13 cellular contexts compared by ENCODE assay signal in the genomic region with DNA sequence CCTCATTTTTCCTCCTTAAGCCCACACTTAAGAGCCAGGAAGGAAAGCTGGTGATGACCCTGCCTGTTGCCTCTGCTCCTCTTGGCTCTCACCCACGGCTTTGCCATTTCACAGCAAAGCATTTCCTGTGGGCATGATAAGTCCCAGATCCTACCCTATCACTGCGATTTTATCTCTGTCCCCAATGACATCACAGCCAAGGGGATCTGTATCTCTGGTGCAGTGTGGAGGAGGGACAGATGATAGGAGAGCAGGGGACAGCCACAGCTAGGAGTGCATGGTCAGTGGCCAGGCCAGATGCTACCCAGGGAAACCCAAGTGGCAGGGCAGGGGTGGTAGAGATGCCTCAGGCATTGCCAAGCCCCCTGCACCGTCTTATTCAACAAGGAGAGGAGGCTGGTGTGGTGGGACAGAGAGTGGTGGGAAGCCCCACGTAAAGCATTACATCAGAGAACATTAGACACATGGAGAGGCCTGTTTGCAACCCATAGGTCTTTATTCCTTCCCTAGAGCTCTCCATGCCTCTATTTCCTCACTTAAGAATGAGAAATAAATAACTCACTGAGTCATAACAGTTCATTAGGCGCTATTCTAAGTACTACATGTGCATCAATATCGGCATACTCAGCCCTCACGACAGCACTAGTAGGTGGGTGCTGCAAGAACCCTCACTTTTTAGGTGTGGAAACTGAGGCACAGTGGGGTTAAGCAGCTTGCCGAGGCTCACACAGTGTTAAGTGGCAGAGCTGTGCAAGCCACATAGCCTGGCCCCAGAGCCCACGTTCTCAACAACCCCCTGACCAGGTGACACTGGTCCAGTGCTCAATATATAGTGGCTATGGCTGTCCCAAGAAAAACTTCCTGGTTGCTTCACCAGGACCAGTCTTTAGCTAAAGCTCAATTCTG. TPM values are rescaled to one million over a fixed set of nuclear protein-coding genes. Genes with fewer than 3 reads are reported as not detected.
A peak's percentile ranks its signal among the peaks of the same experiment; 100 is the strongest.
DNase-seq lines count a peak whose midpoint lies in the region; ATAC-seq and TF ChIP-seq lines count a peak whose summit lies in the region.
"Had no signal": no experiment of that assay in that cellular context is flagged by ENCODE, and none has a peak within 500 bp of the region (broad histone marks: within the 10 kb centered on the region; RNA-seq: fewer than 3 reads in every experiment).

No MANE protein-coding gene starts in this region.

- H3K4me1 Mint-ChIP-seq in GM23338 = peaks cover 46% of the 10 kb centered on the region
- peaks cover 58% of the 10 kb centered on the region for H3K4me1 Mint-ChIP-seq in activated naive CD8-positive, alpha-beta T cell treated with anti-CD3 and anti-CD28 coated beads, Interleukin-2, amount 50 U/mL, for 24 hours
- H3K4me1 Mint-ChIP-seq in neural progenitor cell = peaks cover 14% of the 10 kb centered on the region

- H3K27ac ChIP-seq in BLaER1 treated with 17β-estradiol and CSF1 and Interleukin-3, amounts not matched to agents 10 nM and 100 nM = peak overlapping the region in 10 of 11 experiments; percentile 18 to 100 (median 96); a peak in 19 of 22 replicates
- H3K27ac ChIP-seq in GM23338 (ENCODE audit: low read depth) (no peak overlapping the region), neural progenitor cell (no peak overlapping the region)
- H3K27ac ChIP-seq: cardiac muscle cell had no signal

- H4K20me1 ChIP-seq in BLaER1 treated with 17β-estradiol and CSF1 and Interleukin-3, amounts not matched to agents 10 nM and 100 nM = peaks cover 5 to 68% (median 16%) of the 10 kb centered on the region in 11 experiments; a peak in 15 of 22 replicates
- H4K20me1 ChIP-seq in GM23338 (replicated peaks; ENCODE audit: insufficient read depth) = no peaks in the 10 kb centered on the region
- H4K20me1 ChIP-seq in neural progenitor cell (ENCODE audit: low read depth) = peaks cover 6% of the 10 kb centered on the region

- peaks cover 22% of the 10 kb centered on the region for H3K27me3 Mint-ChIP-seq in GM23338 (ENCODE audit: insufficient read depth, low read depth, poor library complexity)
- H3K27me3 Mint-ChIP-seq in activated naive CD8-positive, alpha-beta T cell treated with anti-CD3 and anti-CD28 coated beads, Interleukin-2, amount 50 U/mL, for 24 hours = no peaks in the 10 kb centered on the region
- H3K27me3 Mint-ChIP-seq in neural progenitor cell (ENCODE audit: insufficient read depth, low read depth) = peaks cover 8% of the 10 kb centered on the region

- no peak for DNase-seq in GM23338 (ENCODE audit: low spot score)
- no peak for DNase-seq in activated naive CD8-positive, alpha-beta T cell treated with anti-CD3 and anti-CD28 coated beads, Interleukin-2, amount 50 U/mL, for 24 hours
- no peak for DNase-seq in activated naive CD4-positive, alpha-beta T cell treated with anti-CD3 and anti-CD28 coated beads, Interleukin-2, amount 50 U/mL, for 16 hours
- no peak for DNase-seq in left lobe of liver (ENCODE audit: low spot score)
- DNase-seq in neural progenitor cell (ENCODE audit: low spot score) = no peak
- DNase-seq: Calu3, NCI-H1417 treated with DMSO at 0.1 percent for 48 hours, SIG-M5 had no signal

- H3K9me3 Mint-ChIP-seq in GM23338 (no peaks in the 10 kb centered on the region), neural progenitor cell (no peaks in the 10 kb centered on the region)
- no peaks in the 10 kb centered on the region for H3K9me3 Mint-ChIP-seq in activated naive CD8-positive, alpha-beta T cell treated with anti-CD3 and anti-CD28 coated beads, Interleukin-2, amount 50 U/mL, for 24 hours

- no peak for ATAC-seq in GM23338
- ATAC-seq in activated naive CD8-positive, alpha-beta T cell treated with anti-CD3 and anti-CD28 coated beads, Interleukin-2, amount 50 U/mL, for 24 hours = no peak
- no peak for ATAC-seq in HG03135 (IDR thresholded peaks at IDR 0.05; ENCODE audit: unreplicated experiment)
- no peak for ATAC-seq in left lobe of liver

- H3K4me2 ChIP-seq in BLaER1 treated with 17β-estradiol and CSF1 and Interleukin-3, amounts not matched to agents 10 nM and 100 nM = peak overlapping the region; percentile 96 to 100 (median 99)
- H3K4me2 ChIP-seq in GM23338 (0 out of 2 replicates have a peak overlapping the region, but pooled peaks have one; percentile 70), neural progenitor cell (no peak overlapping the region)

- H3K4me3 Mint-ChIP-seq in GM23338 (no peak overlapping the region), neural progenitor cell (no peak overlapping the region)
- H3K4me3 Mint-ChIP-seq in activated naive CD8-positive, alpha-beta T cell treated with anti-CD3 and anti-CD28 coated beads, Interleukin-2, amount 50 U/mL, for 24 hours = peak overlapping the region; percentile 60

- H2AFZ ChIP-seq in GM23338 (no peak overlapping the region), neural progenitor cell (replicated peaks) (no peak overlapping the region)

- peaks cover 77 to 84% (median 81%) of the 10 kb centered on the region in 10 experiments for H3K4me1 ChIP-seq in BLaER1 treated with 17β-estradiol and CSF1 and Interleukin-3, amounts not matched to agents 10 nM and 100 nM
- H3K4me1 ChIP-seq in GM23338 (ENCODE audit: insufficient read depth) (peaks cover 27% of the 10 kb centered on the region), mucosa of stomach (ENCODE audit: control insufficient read depth, insufficient read depth, low read length) (peaks cover 46% of the 10 kb centered on the region), neural progenitor cell (peaks cover 18% of the 10 kb centered on the region)

- TF ChIP-seq CTCF in GM23338 (conservative IDR thresholded peaks at IDR 0.05; ENCODE audit: low read depth in 2 of 2) (no peak), neural progenitor cell (IDR thresholded peaks at IDR 0.05) (no peak)

- H3K9me3 ChIP-seq in BLaER1 treated with 17β-estradiol and CSF1 and Interleukin-3, amounts not matched to agents 10 nM and 100 nM (replicated peaks in 1 of 11) = no peaks in the 10 kb centered on the region
- no peaks in the 10 kb centered on the region for H3K9me3 ChIP-seq in mucosa of stomach (ENCODE audit: control insufficient read depth, low read length)
- no peaks in the 10 kb centered on the region for H3K9me3 ChIP-seq in neural progenitor cell (ENCODE audit: low read depth)

- peak overlapping the region; percentile 81 to 99 (median 95); a peak in 20 of 22 replicates for H3K9ac ChIP-seq in BLaER1 treated with 17β-estradiol and CSF1 and Interleukin-3, amounts not matched to agents 10 nM and 100 nM
- H3K9ac ChIP-seq in mucosa of stomach (ENCODE audit: low read length) (peak overlapping the region; percentile 5), neural progenitor cell (no peak overlapping the region)

- H3K36me3 ChIP-seq in BLaER1 treated with 17β-estradiol and CSF1 and Interleukin-3, amounts not matched to agents 10 nM and 100 nM = peaks cover 0 to 34% (median 12%) of the 10 kb centered on the region in 11 experiments; a peak in 11 of 22 replicates
- no peaks in the 10 kb centered on the region for H3K36me3 ChIP-seq in GM23338 (ENCODE audit: insufficient read depth)
- H3K36me3 ChIP-seq in mucosa of stomach (ENCODE audit: control insufficient read depth, insufficient read depth, low read length) = no peaks in the 10 kb centered on the region
- H3K36me3 ChIP-seq in neural progenitor cell = no peaks in the 10 kb centered on the region
- H3K36me3 ChIP-seq: cardiac muscle cell had no signal

- H3K27me3 ChIP-seq in BLaER1 treated with 17β-estradiol and CSF1 and Interleukin-3, amounts not matched to agents 10 nM and 100 nM = no peaks in the 10 kb centered on the region
- H3K27me3 ChIP-seq in GM23338 (ENCODE audit: insufficient read depth) (peaks cover 18% of the 10 kb centered on the region), mucosa of stomach (ENCODE audit: control insufficient read depth, insufficient read depth, low read length) (no peaks in the 10 kb centered on the region), neural progenitor cell (peaks cover 34% of the 10 kb centered on the region)
- H3K27me3 ChIP-seq: cardiac muscle cell had no signal

- H3K27ac Mint-ChIP-seq in GM23338 = no peak overlapping the region
- no peak overlapping the region for H3K27ac Mint-ChIP-seq in activated naive CD8-positive, alpha-beta T cell treated with anti-CD3 and anti-CD28 coated beads, Interleukin-2, amount 50 U/mL, for 24 hours
- no peak overlapping the region for H3K27ac Mint-ChIP-seq in neural progenitor cell

- no peaks in the 10 kb centered on the region for H3K79me2 ChIP-seq in GM23338 (replicated peaks; ENCODE audit: insufficient read depth)
- H3K79me2 ChIP-seq in neural progenitor cell (ENCODE audit: low read depth) = no peaks in the 10 kb centered on the region

- H3K4me3 ChIP-seq in BLaER1 treated with 17β-estradiol and CSF1 and Interleukin-3, amounts not matched to agents 10 nM and 100 nM = peak overlapping the region; percentile 77 to 98 (median 90)
- H3K4me3 ChIP-seq in GM23338 (no peak overlapping the region), mucosa of stomach (ENCODE audit: low read length) (no peak overlapping the region), neural progenitor cell (no peak overlapping the region)
- H3K4me3 ChIP-seq: cardiac muscle cell had no signal

- no peaks in the 10 kb centered on the region for H3K9me2 ChIP-seq in GM23338 (ENCODE audit: insufficient read depth)

- H3K36me3 Mint-ChIP-seq in GM23338 (ENCODE audit: low read depth) (no peaks in the 10 kb centered on the region), neural progenitor cell (no peaks in the 10 kb centered on the region)
- no peaks in the 10 kb centered on the region for H3K36me3 Mint-ChIP-seq in activated naive CD8-positive, alpha-beta T cell treated with anti-CD3 and anti-CD28 coated beads, Interleukin-2, amount 50 U/mL, for 24 hours (ENCODE audit: low read depth)

- H3F3A ChIP-seq in GM23338 (replicated peaks; ENCODE audit: low read depth) = peaks cover 14% of the 10 kb centered on the region
- peaks cover 32% of the 10 kb centered on the region for H3F3A ChIP-seq in neural progenitor cell (ENCODE audit: low read depth)

RNA-seq across cellular contexts. Expression of a gene that starts 4.6 kb away (rescaled TPM):
- 1.7 and 4.3 TPM in 2 replicates for total RNA-seq in GM23338 (2014; rRNA removed; shearing (Covaris generic))
- polyA plus RNA-seq in GM23338 (2016; fragmentation: Nextera tagmentation; extraction: Ambion mirVana) = 1.1 and 1.3 TPM in 2 replicates
- 8.9 TPM for total RNA-seq in left lobe of liver
- 0.13 and 0.46 TPM in 2 replicates for total RNA-seq in neural progenitor cell (ENCODE audit: low replicate concordance)

RNA-seq across cellular contexts. Expression of a gene that starts 16.4 kb away (rescaled TPM):
- not detected in 2 replicates for total RNA-seq in GM23338 (2014; rRNA removed; shearing (Covaris generic))
- polyA plus RNA-seq in GM23338 (2016; fragmentation: Nextera tagmentation; extraction: Ambion mirVana) = not detected in 2 replicates
- 0.63 TPM for total RNA-seq in left lobe of liver
- not detected in 2 replicates for total RNA-seq in neural progenitor cell (ENCODE audit: low replicate concordance)
- total RNA-seq: activated CD8-positive, alpha-beta memory T cell treated with anti-CD3 and anti-CD28 coated beads for 36 hours; Calu3; cardiac muscle cell had no signal

RNA-seq across cellular contexts. Expression of a gene that starts 48.9 kb away (rescaled TPM):
- 3.3 and 4.9 TPM in 2 replicates for total RNA-seq in GM23338 (2014; rRNA removed; shearing (Covaris generic))
- polyA plus RNA-seq in GM23338 (2016; fragmentation: Nextera tagmentation; extraction: Ambion mirVana) = 1.3 and 2.0 TPM in 2 replicates
- total RNA-seq in left lobe of liver (4.4 TPM), neural progenitor cell (ENCODE audit: low replicate concordance) (1.9 and 5.3 TPM in 2 replicates)

RNA-seq across cellular contexts. Expression of a gene that starts 49.8 kb away (rescaled TPM):
- total RNA-seq in GM23338 (2014; rRNA removed; shearing (Covaris generic)) = 0.66 and 0.89 TPM in 2 replicates
- polyA plus RNA-seq in GM23338 (2016; fragmentation: Nextera tagmentation; extraction: Ambion mirVana) = 0.42 and 0.48 TPM in 2 replicates
- total RNA-seq in left lobe of liver (7.3 TPM), neural progenitor cell (ENCODE audit: low replicate concordance) (1.1 TPM in 1 of 2 replicates, not detected in the other)
- total RNA-seq: activated CD8-positive, alpha-beta memory T cell treated with anti-CD3 and anti-CD28 coated beads for 36 hours had no signal

RNA-seq across cellular contexts. Expression of a gene that starts 56.7 kb away (rescaled TPM):
- 180 and 195 TPM in 2 replicates for total RNA-seq in GM23338 (2014; rRNA removed; shearing (Covaris generic))
- 357 and 372 TPM in 2 replicates for polyA plus RNA-seq in GM23338 (2016; fragmentation: Nextera tagmentation; extraction: Ambion mirVana)
- total RNA-seq in left lobe of liver (72.3 TPM), neural progenitor cell (ENCODE audit: low replicate concordance) (177 and 182 TPM in 2 replicates)

Comparison
In these comparisons a context has a peak if more than half of its experiments do, and no peak if none do; other contexts are left out.
1. H3K27ac ChIP-seq: peak in BLaER1 treated with 17β-estradiol and CSF1 and Interleukin-3, amounts not matched to agents 10 nM and 100 nM (10 of 11); none in GM23338 (single experiment) and neural progenitor cell (single experiment).
2. H3K4me3 ChIP-seq: peak in BLaER1 treated with 17β-estradiol and CSF1 and Interleukin-3, amounts not matched to agents 10 nM and 100 nM (10 of 10); none in GM23338 (single experiment), mucosa of stomach (single experiment) and neural progenitor cell (single experiment).